ENCODE assay signal across 2 cellular contexts in the genomic region with DNA sequence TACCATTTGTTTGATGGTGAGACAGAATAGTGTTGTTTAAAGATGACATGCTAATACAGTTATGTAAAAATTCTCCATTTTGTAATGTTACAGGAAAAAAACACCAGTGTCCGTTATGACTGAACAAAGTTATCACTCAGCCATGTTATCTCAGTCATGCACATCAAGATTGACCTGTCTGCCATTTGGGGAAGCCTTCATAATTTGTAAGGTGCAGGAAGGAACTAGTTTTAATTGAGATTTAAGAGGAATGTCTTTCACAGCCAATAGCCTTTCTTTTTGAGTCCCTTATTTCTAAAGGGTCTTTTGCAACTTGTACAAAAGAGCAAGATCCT.
TF ChIP-seq lines count a peak whose summit lies in the region.

No MANE protein-coding gene starts in this region.

TF ChIP-seq in IMR-90, 13 proteins besides CTCF, POLR2A, EP300 and RAD21:
- TF ChIP-seq MAZ (IDR thresholded peaks at IDR 0.05; ENCODE audit: borderline replicate concordance, low read depth, low read length) (no peak), MXI1 (IDR thresholded peaks at IDR 0.05; ENCODE audit: borderline replicate concordance, low read depth, low read length) (no peak), CEBPB (IDR thresholded peaks at IDR 0.05; ENCODE audit: low read depth, low read length) (no peak), FOS (IDR thresholded peaks at IDR 0.05; ENCODE audit: low read depth, low read length) (no peak), SMC3 (IDR thresholded peaks at IDR 0.05; ENCODE audit: low read depth, low read length) (no peak), BHLHE40 (IDR thresholded peaks at IDR 0.05; ENCODE audit: low read depth, low read length) (no peak), NFE2L2 (IDR thresholded peaks at IDR 0.05; ENCODE audit: low read depth, low read length) (no peak), CHD1 (IDR thresholded peaks at IDR 0.05; ENCODE audit: low read depth, low read length) (no peak), RFX5 (IDR thresholded peaks at IDR 0.05; ENCODE audit: low read depth, low read length) (no peak), MAFK (IDR thresholded peaks at IDR 0.05; ENCODE audit: low read depth, low read length) (no peak), RCOR1 (IDR thresholded peaks at IDR 0.05; ENCODE audit: insufficient replicate concordance, low read length) (no peak)
- TF ChIP-seq, protein P1, sequence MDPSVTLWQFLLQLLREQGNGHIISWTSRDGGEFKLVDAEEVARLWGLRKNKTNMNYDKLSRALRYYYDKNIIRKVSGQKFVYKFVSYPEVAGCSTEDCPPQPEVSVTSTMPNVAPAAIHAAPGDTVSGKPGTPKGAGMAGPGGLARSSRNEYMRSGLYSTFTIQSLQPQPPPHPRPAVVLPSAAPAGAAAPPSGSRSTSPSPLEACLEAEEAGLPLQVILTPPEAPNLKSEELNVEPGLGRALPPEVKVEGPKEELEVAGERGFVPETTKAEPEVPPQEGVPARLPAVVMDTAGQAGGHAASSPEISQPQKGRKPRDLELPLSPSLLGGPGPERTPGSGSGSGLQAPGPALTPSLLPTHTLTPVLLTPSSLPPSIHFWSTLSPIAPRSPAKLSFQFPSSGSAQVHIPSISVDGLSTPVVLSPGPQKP (IDR thresholded peaks at IDR 0.05; ENCODE audit: borderline replicate concordance, low read depth, low read length): no peak
- TF ChIP-seq, protein P2, sequence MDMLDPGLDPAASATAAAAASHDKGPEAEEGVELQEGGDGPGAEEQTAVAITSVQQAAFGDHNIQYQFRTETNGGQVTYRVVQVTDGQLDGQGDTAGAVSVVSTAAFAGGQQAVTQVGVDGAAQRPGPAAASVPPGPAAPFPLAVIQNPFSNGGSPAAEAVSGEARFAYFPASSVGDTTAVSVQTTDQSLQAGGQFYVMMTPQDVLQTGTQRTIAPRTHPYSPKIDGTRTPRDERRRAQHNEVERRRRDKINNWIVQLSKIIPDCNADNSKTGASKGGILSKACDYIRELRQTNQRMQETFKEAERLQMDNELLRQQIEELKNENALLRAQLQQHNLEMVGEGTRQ (IDR thresholded peaks at IDR 0.05; ENCODE audit: low read depth, low read length): no peak

TF ChIP-seq in H1, 55 proteins besides CTCF, POLR2A, EP300 and RAD21:
- no peak for TF ChIP-seq BCL11A (IDR thresholded peaks at IDR 0.05; ENCODE audit: low read depth in 2 of 2, low read length in 2 of 2)
- TF ChIP-seq RXRA (IDR thresholded peaks at IDR 0.05; ENCODE audit: insufficient read depth, low read depth, low read length): no peak
- TF ChIP-seq BACH1 (IDR thresholded peaks at IDR 0.05; ENCODE audit: low read length): no peak
- no peak for TF ChIP-seq CTBP2 (IDR thresholded peaks at IDR 0.05; ENCODE audit: borderline replicate concordance, insufficient read depth, insufficient read length, low read length)
- no peak for TF ChIP-seq GABPA (IDR thresholded peaks at IDR 0.05; ENCODE audit: borderline replicate concordance, insufficient read depth, low read length)
- TF ChIP-seq RBBP5 (IDR thresholded peaks at IDR 0.05; ENCODE audit: borderline replicate concordance, low read depth, low read length): no peak
- no peak for TF ChIP-seq SIX5 (IDR thresholded peaks at IDR 0.05; ENCODE audit: low read depth, low read length)
- TF ChIP-seq, protein P3, sequence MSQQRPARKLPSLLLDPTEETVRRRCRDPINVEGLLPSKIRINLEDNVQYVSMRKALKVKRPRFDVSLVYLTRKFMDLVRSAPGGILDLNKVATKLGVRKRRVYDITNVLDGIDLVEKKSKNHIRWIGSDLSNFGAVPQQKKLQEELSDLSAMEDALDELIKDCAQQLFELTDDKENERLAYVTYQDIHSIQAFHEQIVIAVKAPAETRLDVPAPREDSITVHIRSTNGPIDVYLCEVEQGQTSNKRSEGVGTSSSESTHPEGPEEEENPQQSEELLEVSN (IDR thresholded peaks at IDR 0.05): no peak
- TF ChIP-seq POLR2AphosphoS5 (IDR thresholded peaks at IDR 0.05; ENCODE audit: low read depth, low read length): no peak
- TF ChIP-seq TBP (IDR thresholded peaks at IDR 0.05; ENCODE audit: low read depth, low read length): no peak
